ENCODE assay signal across 8 cellular contexts in the genomic region with DNA sequence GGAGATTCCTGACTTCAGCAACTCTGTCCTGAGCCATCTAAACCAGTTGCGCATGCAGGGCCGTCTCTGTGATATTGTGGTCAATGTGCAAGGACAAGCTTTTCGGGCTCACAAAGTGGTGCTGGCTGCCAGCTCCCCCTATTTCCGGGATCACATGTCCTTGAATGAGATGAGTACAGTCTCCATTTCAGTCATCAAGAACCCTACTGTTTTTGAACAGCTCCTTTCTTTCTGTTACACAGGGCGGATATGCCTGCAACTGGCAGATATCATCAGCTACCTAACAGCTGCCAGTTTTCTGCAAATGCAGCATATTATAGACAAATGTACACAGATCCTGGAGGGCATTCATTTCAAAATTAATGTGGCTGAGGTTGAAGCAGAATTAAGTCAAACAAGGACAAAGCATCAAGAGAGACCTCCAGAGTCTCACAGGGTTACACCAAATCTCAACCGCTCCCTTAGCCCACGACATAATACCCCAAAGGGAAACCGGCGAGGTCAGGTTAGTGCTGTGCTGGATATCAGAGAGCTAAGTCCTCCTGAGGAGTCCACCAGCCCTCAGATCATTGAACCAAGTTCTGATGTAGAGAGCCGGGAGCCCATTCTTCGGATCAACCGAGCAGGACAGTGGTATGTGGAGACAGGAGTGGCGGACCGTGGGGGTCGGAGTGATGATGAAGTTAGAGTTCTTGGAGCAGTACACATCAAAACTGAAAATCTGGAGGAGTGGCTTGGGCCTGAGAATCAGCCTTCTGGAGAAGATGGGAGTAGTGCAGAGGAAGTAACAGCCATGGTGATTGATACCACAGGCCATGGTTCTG. TPM values are rescaled to one million over a fixed set of nuclear protein-coding genes. Genes with fewer than 3 reads are reported as not detected.
DNase-seq lines count a peak whose midpoint lies in the region; ATAC-seq and TF ChIP-seq lines count a peak whose summit lies in the region.

No MANE protein-coding gene starts in this region.

- peaks cover 40% of the 10 kb centered on the region for H3K4me1 Mint-ChIP-seq in activated CD8-positive, alpha-beta T cell treated with anti-CD3 and anti-CD28 coated beads for 36 hours (ENCODE audit: low read depth)
- peaks cover 25 to 69% (median 62%) of the 10 kb centered on the region in 4 donors for H3K4me1 Mint-ChIP-seq in naive thymus-derived CD8-positive, alpha-beta T cell

- intact Hi-C loops in activated CD8-positive, alpha-beta T cell treated with anti-CD3 and anti-CD28 coated beads for 36 hours (cut with micrococcal nuclease), result no loop called here

- peak; percentile 68 for DNase-seq in GF-D8 (lab: John Stamatoyannopoulos, UW)
- peak; percentile 57 for DNase-seq in activated CD8-positive, alpha-beta T cell treated with anti-CD3 and anti-CD28 coated beads for 36 hours
- DNase-seq in naive thymus-derived CD8-positive, alpha-beta T cell, result peak in 3 of 10 donors; percentile 23 to 35 (median 25)
- no peak for DNase-seq in MV-4-11 (lab: John Stamatoyannopoulos, UW)
- DNase-seq in T-helper 9 cell, result no peak

- H3K4me3 Mint-ChIP-seq in activated CD8-positive, alpha-beta T cell treated with anti-CD3 and anti-CD28 coated beads for 36 hours, result peak overlapping the region; percentile 95
- peak overlapping the region; percentile 18 to 94 (median 60) for H3K4me3 Mint-ChIP-seq in naive thymus-derived CD8-positive, alpha-beta T cell

- TF ChIP-seq CTCF in activated CD8-positive, alpha-beta T cell treated with anti-CD3 and anti-CD28 coated beads for 36 hours (IDR thresholded peaks at IDR 0.05), result no peak

- H3K27ac Mint-ChIP-seq in activated CD8-positive, alpha-beta T cell treated with anti-CD3 and anti-CD28 coated beads for 36 hours, result peak overlapping the region; percentile 84
- H3K27ac Mint-ChIP-seq in naive thymus-derived CD8-positive, alpha-beta T cell, result peak overlapping the region; percentile 48 to 97 (median 86)

- H3K36me3 Mint-ChIP-seq in activated CD8-positive, alpha-beta T cell treated with anti-CD3 and anti-CD28 coated beads for 36 hours (ENCODE audit: low read depth), result peaks cover 50% of the 10 kb centered on the region
- H3K36me3 Mint-ChIP-seq in naive thymus-derived CD8-positive, alpha-beta T cell, result peaks cover 11 to 45% (median 29%) of the 10 kb centered on the region in 3 donors

- no peaks in the 10 kb centered on the region for H3K9me3 Mint-ChIP-seq in activated CD8-positive, alpha-beta T cell treated with anti-CD3 and anti-CD28 coated beads for 36 hours
- no peaks in the 10 kb centered on the region for H3K9me3 Mint-ChIP-seq in naive thymus-derived CD8-positive, alpha-beta T cell

- ATAC-seq in HG02852 (IDR thresholded peaks at IDR 0.05; ENCODE audit: unreplicated experiment), result peak; percentile 22
- ATAC-seq in activated CD8-positive, alpha-beta T cell treated with anti-CD3 and anti-CD28 coated beads for 36 hours, result no peak
- no peak for ATAC-seq in naive thymus-derived CD8-positive, alpha-beta T cell
- no peak for ATAC-seq in HG02759 (IDR thresholded peaks at IDR 0.05; ENCODE audit: unreplicated experiment)
- no peak for ATAC-seq in GM21723 (IDR thresholded peaks at IDR 0.05; ENCODE audit: unreplicated experiment)

- POLR2A ChIA-PET in activated CD8-positive, alpha-beta T cell treated with anti-CD3 and anti-CD28 coated beads for 36 hours (lab: Charles Lee), result interaction anchor here (4.0 kb wide), 1 partner anchor 10 kb away, joined by 17 read pairs; no protein-coding TSS in a partner anchor
- POLR2A ChIA-PET in naive thymus-derived CD8-positive, alpha-beta T cell (lab: Charles Lee), result interaction anchor here (0.7 to 3.2 kb wide), 3 partner anchors 46 to 440 kb away, joined by 4 to 47 read pairs (median 9); partner anchors contain the start of genes CENPL and DARS2

- CTCF ChIA-PET in activated CD8-positive, alpha-beta T cell treated with anti-CD3 and anti-CD28 coated beads for 36 hours (lab: Charles Lee), result no interaction called here

- no peaks in the 10 kb centered on the region for H3K27me3 Mint-ChIP-seq in activated CD8-positive, alpha-beta T cell treated with anti-CD3 and anti-CD28 coated beads for 36 hours
- H3K27me3 Mint-ChIP-seq in naive thymus-derived CD8-positive, alpha-beta T cell, result no peaks in the 10 kb centered on the region

RNA-seq across cellular contexts. Expression of gene ZBTB37, which starts 2.3 kb away (rescaled TPM):
- 1 to 10 TPM; 7.6 to 7.9 TPM for total RNA-seq in activated CD8-positive, alpha-beta T cell treated with anti-CD3 and anti-CD28 coated beads for 36 hours
- 10 to 100 TPM; 27.9 to 28.8 TPM for total RNA-seq in naive thymus-derived CD8-positive, alpha-beta T cell
- 1 to 10 TPM; 1.9 to 2.1 (median 1.9) TPM for polyA plus RNA-seq in naive thymus-derived CD8-positive, alpha-beta T cell

RNA-seq across cellular contexts. Expression of gene GAS5, which starts 2.7 kb away (rescaled TPM):
- total RNA-seq in activated CD8-positive, alpha-beta T cell treated with anti-CD3 and anti-CD28 coated beads for 36 hours, result 1,000 to 10,000 TPM; 1,276 to 1,298 TPM
- total RNA-seq in naive thymus-derived CD8-positive, alpha-beta T cell, result 1,000 to 10,000 TPM; 1,055 to 1,075 TPM
- 100 to 1,000 TPM; 503 to 660 (median 547) TPM for polyA plus RNA-seq in naive thymus-derived CD8-positive, alpha-beta T cell

RNA-seq across cellular contexts. Expression of gene CENPL, which starts 45.8 kb away (rescaled TPM):
- total RNA-seq in activated CD8-positive, alpha-beta T cell treated with anti-CD3 and anti-CD28 coated beads for 36 hours, result 10 to 100 TPM; 20.9 to 23.3 TPM
- 10 to 100 TPM; 14.2 to 16.6 TPM for total RNA-seq in naive thymus-derived CD8-positive, alpha-beta T cell
- 1 to 10 TPM; 4.4 to 9.2 (median 7.0) TPM for polyA plus RNA-seq in naive thymus-derived CD8-positive, alpha-beta T cell

RNA-seq across cellular contexts. Expression of gene DARS2, which starts 46.0 kb away (rescaled TPM):
- 10 to 100 TPM; 46.7 to 49.5 TPM for total RNA-seq in activated CD8-positive, alpha-beta T cell treated with anti-CD3 and anti-CD28 coated beads for 36 hours
- total RNA-seq in naive thymus-derived CD8-positive, alpha-beta T cell, result 10 to 100 TPM; 12.6 TPM
- polyA plus RNA-seq in naive thymus-derived CD8-positive, alpha-beta T cell, result 10 to 100 TPM in 1 of 3 donors, 1 to 10 TPM in 2; 6.7 to 12.1 (median 7.3) TPM

RNA-seq across cellular contexts. Expression of gene SERPINC1, which starts 46.7 kb away (rescaled TPM):
- total RNA-seq in activated CD8-positive, alpha-beta T cell treated with anti-CD3 and anti-CD28 coated beads for 36 hours, result not detected
- total RNA-seq in naive thymus-derived CD8-positive, alpha-beta T cell, result under 1 TPM in 1 of 2 experiments, not detected in 1; 0.44 TPM
- polyA plus RNA-seq in naive thymus-derived CD8-positive, alpha-beta T cell, result under 1 TPM in 1 of 3 donors, not detected in 2; 0.80 TPM

Comparison
In these comparisons a context has a peak if more than half of its experiments do, and no peak if none do; other contexts are left out.
1. DNase-seq: peak in GF-D8 (single experiment) and activated CD8-positive, alpha-beta T cell treated with anti-CD3 and anti-CD28 coated beads for 36 hours (single experiment); none in MV-4-11 (single experiment) and T-helper 9 cell (single experiment).